9 cellular contexts compared by ENCODE assay signal in genomic region chr7:66050990-66051424, GRCh38. TPM values are rescaled to one million over a fixed set of nuclear protein-coding genes. Genes with fewer than 3 reads are reported as not detected.
A peak's percentile ranks its signal among the peaks of the same experiment; 100 is the strongest.
DNase-seq lines count a peak whose midpoint lies in the region; FAIRE-seq and TF ChIP-seq lines count a peak whose summit lies in the region.
"Had no signal": no experiment of that assay in that cellular context is flagged by ENCODE, and none has a peak within 500 bp of the region (broad histone marks: within the 10 kb centered on the region; RNA-seq: fewer than 3 reads in every experiment).

No MANE protein-coding gene starts in this region.

- H3K4me3 ChIP-seq in epithelial cell of esophagus (ENCODE audit: low read length): no peak overlapping the region

- intact Hi-C loops in posterior vena cava (cut with DNase I): no loop called here

- no peak for TF ChIP-seq CTCF in epithelial cell of esophagus (IDR thresholded peaks at IDR 0.05; ENCODE audit: insufficient read depth, low read depth, low read length, missing control alignments)

- DNase-seq in ELF-1 (ENCODE audit: low read depth, low spot score) (peak; percentile 26), NCI-H345 (lab: John Stamatoyannopoulos, UW) (peak; percentile 53), epithelial cell of esophagus (ENCODE audit: low read depth) (peak; percentile 99), posterior vena cava (ENCODE audit: low spot score) (peak; percentile 35), Kasumi-1 (lab: John Stamatoyannopoulos, UW) (no peak), frontal cortex (ENCODE audit: low spot score in 2 of 2) (no peak), NCI-H526 treated with DMSO at 0.1 percent for 48 hours (lab: John Stamatoyannopoulos, UW) (no peak)
- no peak for DNase-seq in activated CD4-positive, alpha-beta T cell treated with anti-CD3 and anti-CD28 coated beads for 4 hours
- DNase-seq: stimulated activated CD4-positive, alpha-beta T cell treated with anti-CD3 and anti-CD28 coated beads, Interleukin-4, amount 100 ng/mL, for 24 hours had no signal

- FAIRE-seq in frontal cortex (lab: Jason Lieb, UNC): no peak

RNA-seq across cellular contexts. Expression of gene ASL, which starts 24.6 kb away (rescaled TPM):
- 10 to 100 TPM; 19.9 TPM for total RNA-seq in posterior vena cava
- total RNA-seq in frontal cortex: 6.9 TPM

Comparison
In these comparisons a context has a peak if more than half of its experiments do, and no peak if none do; other contexts are left out.
1. DNase-seq: peak in ELF-1 (single experiment), NCI-H345 (single experiment), epithelial cell of esophagus (single experiment) and posterior vena cava (single experiment); none in Kasumi-1 (0 of 2), frontal cortex (0 of 2), activated CD4-positive, alpha-beta T cell treated with anti-CD3 and anti-CD28 coated beads for 4 hours (0 of 2) and NCI-H526 treated with DMSO at 0.1 percent for 48 hours (single experiment).